ENCODE assay signal across 16 cellular contexts in genomic region chr20:59421920-59422637, GRCh38.
"Had no signal": no experiment of that assay in that cellular context is flagged by ENCODE, and none has a peak within 500 bp of the region (broad histone marks: within the 10 kb centered on the region; RNA-seq: fewer than 3 reads in every experiment).

No MANE protein-coding gene starts in this region.

- DNase-seq: cerebellar nuclear complex; cortex of kidney; effector memory CD8-positive, alpha-beta T cell; erythroblast; esophagus squamous epithelium; foreskin melanocyte; mesenchymal stem cell; naive thymus-derived CD8-positive, alpha-beta T cell; nephron progenitor cell; occipital lobe; ovary; retina; spleen; stimulated activated CD4-positive, alpha-beta T cell treated with anti-CD3 and anti-CD28 coated beads, Interleukin-4, amount 100 ng/mL, for 4 hours; stimulated activated naive B cell treated with anti-CD40 and anti-IgM and Interleukin-4, amounts not matched to agents 10 μg/mL and 1 μg/mL and 100 μg/mL, for 72 hours had no signal

- FAIRE-seq: keratinocyte had no signal

- ATAC-seq: effector memory CD8-positive, alpha-beta T cell; naive thymus-derived CD8-positive, alpha-beta T cell; stimulated activated naive B cell treated with anti-CD40 and anti-IgM and Interleukin-4, amounts not matched to agents 10 μg/mL and 1 μg/mL and 100 μg/mL, for 72 hours had no signal
